1 cellular context compared by ENCODE assay signal in genomic region chr21:16408280-16408669, GRCh38.
TF ChIP-seq lines count a peak whose summit lies in the region.

No MANE protein-coding gene starts in this region.

TF ChIP-seq in WTC11, 78 proteins besides CTCF, POLR2A, EP300 and RAD21 (continued from another document):
- TF ChIP-seq OVOL2 (CRISPR knock-in tag; IDR thresholded peaks at IDR 0.05; ENCODE audit: borderline replicate concordance) (no peak), TEAD4 (CRISPR knock-in tag; IDR thresholded peaks at IDR 0.05) (no peak)
TF ChIP-seq in WTC11: peak in this region for 0.
